ENCODE assay signal across 21 cellular contexts in the genomic region with DNA sequence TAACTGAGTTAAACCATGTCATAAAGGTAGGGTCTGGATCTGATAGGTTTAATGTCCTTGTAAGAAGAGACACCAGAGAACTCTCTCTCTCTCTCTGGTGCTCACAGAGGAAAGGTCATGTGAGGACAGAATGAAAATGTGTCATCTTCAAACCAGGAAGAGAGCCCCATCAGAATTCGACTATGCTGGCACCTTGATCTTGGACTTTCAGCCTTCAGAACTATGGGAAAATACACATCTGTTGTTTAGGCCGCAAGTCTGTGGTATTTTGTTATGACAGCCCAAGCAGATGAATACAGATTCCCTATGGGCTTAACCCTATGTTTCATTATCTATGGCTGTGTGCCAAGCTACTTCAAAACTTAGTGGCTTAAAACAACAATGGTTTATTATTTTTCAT.
DNase-seq lines count a peak whose midpoint lies in the region; ATAC-seq, FAIRE-seq and TF ChIP-seq lines count a peak whose summit lies in the region.
"Had no signal": no experiment of that assay in that cellular context is flagged by ENCODE, and none has a peak within 500 bp of the region (broad histone marks: within the 10 kb centered on the region; RNA-seq: fewer than 3 reads in every experiment).

No MANE protein-coding gene starts in this region.

- no peak for FAIRE-seq in bronchial epithelial cell (lab: Jason Lieb, UNC)
- FAIRE-seq: endometrium, GM18507 had no signal

- DNase-seq in DMS53 treated with DMSO at 0.1 percent for 48 hours (lab: John Stamatoyannopoulos, UW; ENCODE audit: unreplicated experiment): peak; percentile 3
- peak; percentile 93 for DNase-seq in LHCN-M2 (ENCODE audit: low read depth)
- DNase-seq in bronchial epithelial cell (ENCODE audit: low read depth): peak; percentile 5
- peak; percentile 85 for DNase-seq in iris pigment epithelial cell (ENCODE audit: low read depth)
- no peak for DNase-seq in NOMO-1 treated with dmso at 0.1 percent for 144 hours (lab: John Stamatoyannopoulos, UW; ENCODE audit: unreplicated experiment)
- DNase-seq in HT-29 (ENCODE audit: low spot score): no peak
- DNase-seq: activated CD4-positive, alpha-beta T cell treated with anti-CD3 and anti-CD28 coated beads, Interleukin-2, amount 50 U/mL, for 1 hour; anterior cingulate cortex; CD4-positive, CD25-positive, alpha-beta regulatory T cell; DMS153; glutamatergic neuron; Kasumi-1; left ventricle myocardium inferior; NCI-H2107; NCI-H526 treated with DMSO at 0.1 percent for 48 hours had no signal

- no peak overlapping the region for H3K4me3 ChIP-seq in bronchial epithelial cell (ENCODE audit: low read depth, low read length)
- H3K4me3 ChIP-seq: left ventricle myocardium inferior, suprapubic skin had no signal

- no peak for TF ChIP-seq CTCF in bronchial epithelial cell (IDR thresholded peaks at IDR 0.05; ENCODE audit: insufficient read depth, low read length, severe bottlenecking)

- no peaks in the 10 kb centered on the region for H3K27me3 ChIP-seq in bronchial epithelial cell (ENCODE audit: control insufficient read depth, insufficient read depth, low read length)
- H3K27me3 ChIP-seq: suprapubic skin had no signal

- ATAC-seq in GM21737 (IDR thresholded peaks at IDR 0.05; ENCODE audit: unreplicated experiment): no peak
- ATAC-seq in GM21619 (IDR thresholded peaks at IDR 0.05; ENCODE audit: unreplicated experiment): no peak
- ATAC-seq: Right ventricle myocardium inferior had no signal

- H3K36me3 ChIP-seq in bronchial epithelial cell (ENCODE audit: control insufficient read depth, insufficient read depth, low read length): no peaks in the 10 kb centered on the region
- H3K36me3 ChIP-seq: left ventricle myocardium inferior, suprapubic skin had no signal

Comparison
In these comparisons a context has a peak if more than half of its experiments do, and no peak if none do; other contexts are left out.
1. DNase-seq: peak in DMS53 treated with DMSO at 0.1 percent for 48 hours (single experiment), LHCN-M2 (single experiment), bronchial epithelial cell (single experiment) and iris pigment epithelial cell (single experiment); none in NOMO-1 treated with dmso at 0.1 percent for 144 hours (single experiment) and HT-29 (single experiment).